ENCODE assay signal across 27 cellular contexts in the genomic region with DNA sequence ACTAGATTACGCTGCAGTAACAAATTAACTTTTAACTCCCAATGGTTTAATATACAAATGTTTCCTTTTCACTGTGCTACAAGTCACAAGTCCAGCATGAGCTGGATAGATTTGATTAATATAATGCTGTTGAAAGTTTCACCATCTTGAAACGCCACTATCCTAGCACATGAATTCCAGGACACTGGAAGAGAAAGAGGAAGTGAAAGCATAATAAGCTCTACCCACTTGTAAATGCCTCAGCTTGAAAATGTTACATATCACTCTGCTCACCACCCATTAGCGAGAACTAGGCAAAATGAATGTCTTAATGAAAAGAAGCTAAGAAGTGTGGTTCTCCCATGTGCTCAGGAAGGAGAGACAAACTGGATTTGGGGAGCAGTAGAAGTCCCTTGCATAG. TPM values are rescaled to one million over a fixed set of nuclear protein-coding genes. Genes with fewer than 3 reads are reported as not detected.
"Had no signal": no experiment of that assay in that cellular context is flagged by ENCODE, and none has a peak within 500 bp of the region (broad histone marks: within the 10 kb centered on the region; RNA-seq: fewer than 3 reads in every experiment).

No MANE protein-coding gene starts in this region.

- H3K4me3 ChIP-seq: esophagus muscularis mucosa, gastroesophageal sphincter, heart left ventricle, hepatocyte, lung, neural progenitor cell, prostate gland, right atrium auricular region, sigmoid colon, stomach, thyroid gland had no signal

- H3K36me3 Mint-ChIP-seq: neural progenitor cell; stimulated activated effector memory CD8-positive, alpha-beta T cell treated with anti-CD3 and anti-CD28 coated beads, Interleukin-12 subunit alpha, Interleukin-12 subunit beta, amount 100 ng/mL, for 72 hours had no signal

- H3K9me3 Mint-ChIP-seq: neural progenitor cell had no signal

- DNase-seq: dermis blood vessel endothelial cell; effector memory CD4-positive, alpha-beta T cell; foreskin keratinocyte; heart left ventricle; kidney; mesenchymal stem cell; midbrain; naive thymus-derived CD4-positive, alpha-beta T cell; sigmoid colon; stimulated activated CD4-positive, alpha-beta T cell treated with anti-CD3 and anti-CD28 coated beads, Interleukin-2, amount 100 ng/mL, for 24 hours; stimulated activated CD4-positive, alpha-beta T cell treated with anti-CD3 and anti-CD28 coated beads, Interleukin-4, amount 100 ng/mL, for 24 hours; stimulated activated naive CD4-positive, alpha-beta T cell treated with Interleukin-2 at 50 U/mL for 16 hours; stomach; thyroid gland; trophoblast cell had no signal

- H3K27ac Mint-ChIP-seq: naive thymus-derived CD4-positive, alpha-beta T cell; nephron; neural progenitor cell; stimulated activated effector memory CD8-positive, alpha-beta T cell treated with anti-CD3 and anti-CD28 coated beads, Interleukin-12 subunit alpha, Interleukin-12 subunit beta, amount 100 ng/mL, for 72 hours had no signal

- H3K4me3 Mint-ChIP-seq: naive thymus-derived CD4-positive, alpha-beta T cell; nephron; neural progenitor cell; stimulated activated effector memory CD8-positive, alpha-beta T cell treated with anti-CD3 and anti-CD28 coated beads, Interleukin-12 subunit alpha, Interleukin-12 subunit beta, amount 100 ng/mL, for 72 hours had no signal

- H3K4me1 Mint-ChIP-seq: naive thymus-derived CD4-positive, alpha-beta T cell; nephron; neural progenitor cell; stimulated activated effector memory CD8-positive, alpha-beta T cell treated with anti-CD3 and anti-CD28 coated beads, Interleukin-12 subunit alpha, Interleukin-12 subunit beta, amount 100 ng/mL, for 72 hours had no signal

RNA-seq across cellular contexts. Expression of a gene that starts 46.9 kb away (rescaled TPM):
- total RNA-seq: dermis blood vessel endothelial cell; endothelial cell of umbilical vein; epithelial cell of proximal tubule; foreskin keratinocyte; naive thymus-derived CD4-positive, alpha-beta T cell; osteoblast had no signal
